ENCODE assay signal across 17 cellular contexts in genomic region chr10:123800299-123800698, GRCh38.
DNase-seq lines count a peak whose midpoint lies in the region; ATAC-seq, FAIRE-seq and TF ChIP-seq lines count a peak whose summit lies in the region.
"Had no signal": no experiment of that assay in that cellular context is flagged by ENCODE, and none has a peak within 500 bp of the region (broad histone marks: within the 10 kb centered on the region; RNA-seq: fewer than 3 reads in every experiment).

No MANE protein-coding gene starts in this region.

- H3K27ac ChIP-seq in heart right ventricle = peak overlapping the region in 5 of 10 donors; percentile 35 to 63 (median 49)
- H3K27ac ChIP-seq in endothelial cell of umbilical vein (ENCODE audit: insufficient read depth, low read depth, low read length) = peak overlapping the region; percentile 38
- peak overlapping the region; percentile 19 for H3K27ac ChIP-seq in muscle layer of colon (ENCODE audit: low read depth, low read length)
- H3K27ac ChIP-seq in prostate gland = no peak overlapping the region
- H3K27ac ChIP-seq: A549, SK-N-MC had no signal

- WGBS in heart right ventricle, 2 donors = 2 to 4% methylated on average over 9 of the region's 9 CpGs
- WGBS in prostate gland = 33% methylated on average over 9 of the region's 9 CpGs

- no peaks in the 10 kb centered on the region for H3K9me1 ChIP-seq in endothelial cell of umbilical vein (replicated peaks; ENCODE audit: control insufficient read depth, extremely low read depth, insufficient read depth, low read length)

- peak overlapping the region; percentile 44 for H3K4me2 ChIP-seq in endothelial cell of umbilical vein (ENCODE audit: insufficient read depth, low read length)
- H3K4me2 ChIP-seq: A549 had no signal

- dilution Hi-C loops in endothelial cell of umbilical vein (cut with MboI; ENCODE audit: extremely low pct_ligation_motif_present, low sequenced_read_pairs) = no loop called here

- FAIRE-seq in endothelial cell of umbilical vein (lab: Jason Lieb, UNC) (peak; percentile 82), frontal cortex (lab: Jason Lieb, UNC) (no peak)
- FAIRE-seq: A549 had no signal

- H3K4me3 ChIP-seq in heart right ventricle (no peak overlapping the region), endothelial cell of umbilical vein (replicated peaks in 1 of 3; ENCODE audit: insufficient read depth in 1 of 3, low read depth in 1 of 3, low read length in 3 of 3) (no peak overlapping the region), muscle layer of colon (ENCODE audit: low read depth in 1 of 2, low read length in 2 of 2) (no peak overlapping the region), prostate gland (no peak overlapping the region)
- H3K4me3 ChIP-seq: A549, SK-N-MC had no signal

- no peaks in the 10 kb centered on the region for H3K9me3 ChIP-seq in heart right ventricle
- H3K9me3 ChIP-seq in endothelial cell of umbilical vein (replicated peaks; ENCODE audit: control insufficient read depth, insufficient read depth, low read length) = no peaks in the 10 kb centered on the region
- no peaks in the 10 kb centered on the region for H3K9me3 ChIP-seq in muscle layer of colon (ENCODE audit: low read length)
- H3K9me3 ChIP-seq in prostate gland = no peaks in the 10 kb centered on the region
- H3K9me3 ChIP-seq: A549 had no signal

- H3K27me3 ChIP-seq in heart right ventricle (no peaks in the 10 kb centered on the region), endothelial cell of umbilical vein (ENCODE audit: control insufficient read depth in 2 of 2, insufficient read depth in 2 of 2, low read length in 2 of 2) (no peaks in the 10 kb centered on the region), muscle layer of colon (ENCODE audit: control insufficient read depth in 1 of 2, insufficient read depth in 2 of 2, low read length in 2 of 2) (no peaks in the 10 kb centered on the region), prostate gland (replicated peaks; ENCODE audit: insufficient read depth) (no peaks in the 10 kb centered on the region)

- ATAC-seq in heart right ventricle = peak in 6 of 8 donors; percentile 44 to 92 (median 78)
- ATAC-seq: A549; activated CD8-positive, alpha-beta T cell treated with anti-CD3 and anti-CD28 coated beads for 36 hours; CD8-positive, alpha-beta T cell had no signal

- TF ChIP-seq CTCF in heart right ventricle (IDR thresholded peaks at IDR 0.05) = no peak
- no peak for TF ChIP-seq CTCF in endothelial cell of umbilical vein (IDR thresholded peaks at IDR 0.05; ENCODE audit: extremely low read depth in 1 of 2, insufficient read depth in 1 of 2, low read depth in 1 of 2, low read length in 2 of 2)
- TF ChIP-seq CTCF in prostate gland (IDR thresholded peaks at IDR 0.05) = no peak

- no peaks in the 10 kb centered on the region for H3K79me2 ChIP-seq in endothelial cell of umbilical vein (ENCODE audit: control insufficient read depth, insufficient read depth, low read length)

- BruUV-seq in endothelial cell of umbilical vein (replicated peaks; lab: Mats Ljungman, UMichigan) = no TSS peak

- H4K20me1 ChIP-seq in endothelial cell of umbilical vein (replicated peaks; ENCODE audit: control insufficient read depth, extremely low read depth, insufficient read depth, low read length) = no peaks in the 10 kb centered on the region

- H3K4me1 ChIP-seq in heart right ventricle (peaks cover 0 to 16% (median 2%) of the 10 kb centered on the region in 9 donors), endothelial cell of umbilical vein (ENCODE audit: control insufficient read depth, extremely low read depth, insufficient read depth, low read length) (peaks cover 16% of the 10 kb centered on the region), muscle layer of colon (ENCODE audit: insufficient read depth, low read length) (peaks cover 13% of the 10 kb centered on the region), prostate gland (replicated peaks) (no peaks in the 10 kb centered on the region)
- H3K4me1 ChIP-seq: A549 had no signal

- H3K36me3 ChIP-seq in heart right ventricle = no peaks in the 10 kb centered on the region
- H3K36me3 ChIP-seq in endothelial cell of umbilical vein (ENCODE audit: control insufficient read depth in 2 of 2, extremely low read depth in 1 of 2, insufficient read depth in 2 of 2, low read length in 2 of 2) = no peaks in the 10 kb centered on the region
- H3K36me3 ChIP-seq in muscle layer of colon (ENCODE audit: insufficient read depth, low read length) = peaks cover 7% of the 10 kb centered on the region
- no peaks in the 10 kb centered on the region for H3K36me3 ChIP-seq in prostate gland

- peak overlapping the region; percentile 89 for H2AFZ ChIP-seq in endothelial cell of umbilical vein (ENCODE audit: low read depth, low read length)

- DNase-seq in heart right ventricle = peak in 1 of 2 donors; percentile 23
- DNase-seq in cardiac septum (ENCODE audit: low spot score) = no peak
- DNase-seq in endothelial cell of umbilical vein (ENCODE audit: low read depth, low spot score) = peak; percentile 89
- no peak for DNase-seq in DMS153 treated with DMSO at 0.1 percent for 48 hours (lab: John Stamatoyannopoulos, UW; ENCODE audit: unreplicated experiment)
- no peak for DNase-seq in frontal cortex (ENCODE audit: low spot score in 2 of 2)
- DNase-seq in medulla oblongata (ENCODE audit: extremely low spot score) = no peak
- DNase-seq in prostate gland (ENCODE audit: low spot score) = no peak
- DNase-seq: activated CD8-positive, alpha-beta T cell treated with anti-CD3 and anti-CD28 coated beads for 36 hours; amygdala; CD8-positive, alpha-beta T cell; GDM1; NCI-H1694 treated with DMSO at 0.1 percent for 48 hours; NCI-H510A; stimulated activated CD4-positive, alpha-beta T cell treated with anti-CD3 and anti-CD28 coated beads, Interleukin-15, amount 100 ng/mL, for 24 hours had no signal

- intact Hi-C loops in heart right ventricle (cut with DNase I) = loop anchor here in 1 of 10 donors (5.0 kb wide), 1 partner anchor 157 kb away; no protein-coding TSS in a partner anchor
- intact Hi-C loops in cardiac septum (cut with DNase I) = no loop called here
- intact Hi-C loops in endothelial cell of umbilical vein (cut with micrococcal nuclease) = loop anchor here (1.0 to 10.0 kb wide), 3 partner anchors 9 to 615 kb away; partner anchors contain the start of gene OAT
- intact Hi-C loops in prostate gland (cut with DNase I) = loop anchor here (5.0 kb wide), 1 partner anchor 82 kb away; no protein-coding TSS in a partner anchor

- POLR2A ChIA-PET in endothelial cell of umbilical vein (lab: Charles Lee) = interaction anchor here (0.7 kb wide), 1 partner anchor 551 kb away, joined by 7 read pairs; no protein-coding TSS in a partner anchor

- CTCF ChIA-PET in endothelial cell of umbilical vein (lab: Charles Lee) = interaction anchor here (0.7 kb wide), 2 partner anchors 49 to 603 kb away, joined by 3 to 4 read pairs; no protein-coding TSS in a partner anchor

- TF ChIP-seq POLR2A in endothelial cell of umbilical vein (IDR thresholded peaks at IDR 0.05; ENCODE audit: low read depth, low read length) (no peak), prostate gland (IDR thresholded peaks at IDR 0.05) (no peak)

- H3K9ac ChIP-seq in endothelial cell of umbilical vein (replicated peaks; ENCODE audit: extremely low read depth, insufficient read depth, low read length) (peak overlapping the region; percentile 3), muscle layer of colon (ENCODE audit: low read length) (peak overlapping the region; percentile 18)

TF ChIP-seq in endothelial cell of umbilical vein, 7 proteins besides CTCF, POLR2A, EP300 and RAD21:
- TF ChIP-seq GATA2 (IDR thresholded peaks at IDR 0.05; ENCODE audit: insufficient read depth, insufficient read length, low read depth, low read length) (peak; percentile 43), JUN (IDR thresholded peaks at IDR 0.05; ENCODE audit: borderline replicate concordance, insufficient read depth, insufficient read length, low read depth) (peak; percentile 33), MYC (IDR thresholded peaks at IDR 0.05; ENCODE audit: low read depth, low read length) (no peak), EZH2 (IDR thresholded peaks at IDR 0.05; ENCODE audit: borderline replicate concordance, low read depth, low read length, severe bottlenecking) (no peak)

Comparison
In these comparisons a context has a peak if more than half of its experiments do, and no peak if none do; other contexts are left out.
1. H3K27ac ChIP-seq: peak in endothelial cell of umbilical vein (single experiment) and muscle layer of colon (single experiment); none in prostate gland (0 of 2).